15 cellular contexts compared by ENCODE assay signal in genomic region chr3:43695443-43695842, GRCh38. TPM values are rescaled to one million over a fixed set of nuclear protein-coding genes. Genes with fewer than 3 reads are reported as not detected.
DNase-seq lines count a peak whose midpoint lies in the region; ATAC-seq and TF ChIP-seq lines count a peak whose summit lies in the region.
"Had no signal": no experiment of that assay in that cellular context is flagged by ENCODE, and none has a peak within 500 bp of the region (broad histone marks: within the 10 kb centered on the region; RNA-seq: fewer than 3 reads in every experiment).

No MANE protein-coding gene starts in this region.

- no peaks in the 10 kb centered on the region for H3K27me3 ChIP-seq in subcutaneous abdominal adipose tissue (ENCODE audit: control insufficient read depth in 5 of 5, insufficient read depth in 4 of 5, low read length in 5 of 5)
- H3K27me3 ChIP-seq: adrenal gland, dorsolateral prefrontal cortex had no signal

- intact Hi-C loops in activated CD4-positive, alpha-beta T cell treated with anti-CD3 and anti-CD28 coated beads for 36 hours (cut with DNase I, micrococcal nuclease): loop anchor here in 1 of 2 experiments (10.0 kb wide), 2 partner anchors 891 to 1091 kb away; partner anchors contain the start of genes ACKR2, HIGD1A and NKTR

- H3K9ac ChIP-seq in subcutaneous abdominal adipose tissue (ENCODE audit: low read length in 5 of 5): peak overlapping the region in 1 of 5 donors; percentile 63

- peak overlapping the region; percentile 77 for H3K27ac ChIP-seq in subcutaneous abdominal adipose tissue (ENCODE audit: low read depth, low read length)
- H3K27ac ChIP-seq: adrenal gland had no signal

- CTCF ChIA-PET in activated CD4-positive, alpha-beta T cell treated with anti-CD3 and anti-CD28 coated beads for 36 hours (lab: Charles Lee): interaction anchor here (0.7 kb wide), 1 partner anchor 34 kb away, joined by 3 read pairs; no protein-coding TSS in a partner anchor

- H3K36me3 Mint-ChIP-seq in activated T-cell treated with anti-CD3 and anti-CD28 coated beads, Interleukin-2, amount 50 U/mL, for 72 hours (ENCODE audit: insufficient read depth in 2 of 2): peaks cover 2 to 4% of the 10 kb centered on the region in 2 donors
- H3K36me3 Mint-ChIP-seq in activated T-cell treated with anti-CD3 and anti-CD28 coated beads, Interleukin-2, amount 50 U/mL, for 4 hours (ENCODE audit: insufficient read depth): peaks cover 9% of the 10 kb centered on the region
- H3K36me3 Mint-ChIP-seq in activated CD4-positive, alpha-beta T cell treated with anti-CD3 and anti-CD28 coated beads for 36 hours (ENCODE audit: low read depth): peaks cover 6% of the 10 kb centered on the region

- peaks cover 46% of the 10 kb centered on the region for H3K4me1 Mint-ChIP-seq in activated T-cell treated with anti-CD3 and anti-CD28 coated beads, Interleukin-2, amount 50 U/mL, for 72 hours (ENCODE audit: low read depth)
- peaks cover 31% of the 10 kb centered on the region for H3K4me1 Mint-ChIP-seq in activated T-cell treated with anti-CD3 and anti-CD28 coated beads, Interleukin-2, amount 50 U/mL, for 4 hours (ENCODE audit: low read depth)
- H3K4me1 Mint-ChIP-seq in activated CD4-positive, alpha-beta T cell treated with anti-CD3 and anti-CD28 coated beads for 36 hours: peaks cover 41% of the 10 kb centered on the region

- no peak overlapping the region for H3K4me3 Mint-ChIP-seq in activated T-cell treated with anti-CD3 and anti-CD28 coated beads, Interleukin-2, amount 50 U/mL, for 72 hours
- no peak overlapping the region for H3K4me3 Mint-ChIP-seq in activated T-cell treated with anti-CD3 and anti-CD28 coated beads, Interleukin-2, amount 50 U/mL, for 4 hours
- no peak overlapping the region for H3K4me3 Mint-ChIP-seq in activated CD4-positive, alpha-beta T cell treated with anti-CD3 and anti-CD28 coated beads for 36 hours
- H3K4me3 Mint-ChIP-seq: activated B cell treated with CpG ODN at 0.5 μM for 24 hours, type B pancreatic cell had no signal

- no peak for ATAC-seq in activated T-cell treated with anti-CD3 and anti-CD28 coated beads, Interleukin-2, amount 50 U/mL, for 72 hours (replicated peaks in 1 of 2)
- no peak for ATAC-seq in activated T-cell treated with anti-CD3 and anti-CD28 coated beads, Interleukin-2, amount 50 U/mL, for 4 hours
- ATAC-seq in activated CD4-positive, alpha-beta T cell treated with anti-CD3 and anti-CD28 coated beads for 36 hours: no peak

- H3K36me3 ChIP-seq in subcutaneous abdominal adipose tissue (ENCODE audit: control insufficient read depth in 5 of 5, insufficient read depth in 5 of 5, low read length in 5 of 5): peaks cover 0 to 16% (median 7%) of the 10 kb centered on the region in 5 donors
- H3K36me3 ChIP-seq: adrenal gland had no signal

- no peaks in the 10 kb centered on the region for H3K9me3 Mint-ChIP-seq in activated T-cell treated with anti-CD3 and anti-CD28 coated beads, Interleukin-2, amount 50 U/mL, for 72 hours
- no peaks in the 10 kb centered on the region for H3K9me3 Mint-ChIP-seq in activated T-cell treated with anti-CD3 and anti-CD28 coated beads, Interleukin-2, amount 50 U/mL, for 4 hours
- H3K9me3 Mint-ChIP-seq in activated CD4-positive, alpha-beta T cell treated with anti-CD3 and anti-CD28 coated beads for 36 hours (ENCODE audit: low read depth): no peaks in the 10 kb centered on the region
- H3K9me3 Mint-ChIP-seq: activated B cell treated with CpG ODN at 0.5 μM for 24 hours, type B pancreatic cell had no signal

- peaks cover 2 to 56% (median 46%) of the 10 kb centered on the region in 5 donors for H3K4me1 ChIP-seq in subcutaneous abdominal adipose tissue (ENCODE audit: control insufficient read depth in 5 of 5, insufficient read depth in 5 of 5, low read length in 5 of 5)

- H3K4me3 ChIP-seq in fibroblast of mammary gland (ENCODE audit: control insufficient read depth, low read depth, low read length): no peak overlapping the region
- H3K4me3 ChIP-seq in subcutaneous abdominal adipose tissue (ENCODE audit: low read depth in 1 of 5, low read length in 5 of 5): no peak overlapping the region
- H3K4me3 ChIP-seq: adrenal gland, dorsolateral prefrontal cortex had no signal

- no peak for TF ChIP-seq CTCF in fibroblast of mammary gland (conservative IDR thresholded peaks at IDR 0.05; ENCODE audit: control insufficient read depth, insufficient read depth, low read depth, low read length)

- H3K27me3 Mint-ChIP-seq in activated T-cell treated with anti-CD3 and anti-CD28 coated beads, Interleukin-2, amount 50 U/mL, for 72 hours (ENCODE audit: low read depth): no peaks in the 10 kb centered on the region
- no peaks in the 10 kb centered on the region for H3K27me3 Mint-ChIP-seq in activated T-cell treated with anti-CD3 and anti-CD28 coated beads, Interleukin-2, amount 50 U/mL, for 4 hours (ENCODE audit: low read depth)
- no peaks in the 10 kb centered on the region for H3K27me3 Mint-ChIP-seq in activated CD4-positive, alpha-beta T cell treated with anti-CD3 and anti-CD28 coated beads for 36 hours
- H3K27me3 Mint-ChIP-seq: activated B cell treated with CpG ODN at 0.5 μM for 24 hours, type B pancreatic cell had no signal

- H3K9me3 ChIP-seq in subcutaneous abdominal adipose tissue (ENCODE audit: control insufficient read depth in 5 of 5, low read length in 5 of 5): no peaks in the 10 kb centered on the region
- H3K9me3 ChIP-seq: adrenal gland had no signal

- peak overlapping the region; percentile 58 for H3K27ac Mint-ChIP-seq in activated T-cell treated with anti-CD3 and anti-CD28 coated beads, Interleukin-2, amount 50 U/mL, for 72 hours
- no peak overlapping the region for H3K27ac Mint-ChIP-seq in activated CD4-positive, alpha-beta T cell treated with anti-CD3 and anti-CD28 coated beads for 36 hours
- H3K27ac Mint-ChIP-seq: activated B cell treated with CpG ODN at 0.5 μM for 24 hours, type B pancreatic cell had no signal

- DNase-seq in activated T-cell treated with anti-CD3 and anti-CD28 coated beads, Interleukin-2, amount 50 U/mL, for 72 hours: no peak
- no peak for DNase-seq in activated T-cell treated with anti-CD3 and anti-CD28 coated beads, Interleukin-2, amount 50 U/mL, for 4 hours
- peak; percentile 8 for DNase-seq in RPMI7951 (ENCODE audit: low read depth)
- DNase-seq in fibroblast of mammary gland (ENCODE audit: low read depth): peak; percentile 84
- no peak for DNase-seq in activated effector memory CD4-positive, alpha-beta T cell treated with anti-CD3 and anti-CD28 coated beads, Interleukin-2, amount 50 U/mL, for 16 hours
- no peak for DNase-seq in activated CD4-positive, alpha-beta T cell treated with anti-CD3 and anti-CD28 coated beads for 36 hours
- no peak for DNase-seq in stimulated activated naive CD4-positive, alpha-beta T cell (lab: John Stamatoyannopoulos, UW)
- DNase-seq: activated B cell treated with CpG ODN at 0.5 μM for 24 hours, DND-41, dorsolateral prefrontal cortex, NCI-H1694 treated with DMSO at 0.1 percent for 48 hours, NCI-H748 treated with DMSO at 0.1 percent for 48 hours had no signal

- POLR2A ChIA-PET in activated CD4-positive, alpha-beta T cell treated with anti-CD3 and anti-CD28 coated beads for 36 hours (lab: Charles Lee): no interaction called here

RNA-seq across cellular contexts. Expression of gene ABHD5, which starts 4.7 kb away (rescaled TPM):
- total RNA-seq in activated T-cell treated with anti-CD3 and anti-CD28 coated beads, Interleukin-2, amount 50 U/mL, for 72 hours: 10 to 100 TPM; 18.9 to 19.8 TPM
- total RNA-seq in activated T-cell treated with anti-CD3 and anti-CD28 coated beads, Interleukin-2, amount 50 U/mL, for 4 hours: 10 to 100 TPM; 15.4 to 16.8 (median 16.2) TPM
- 22.6 and 26.7 TPM in 2 replicates for total RNA-seq in RPMI7951 (2014; rRNA removed; shearing (Covaris generic))
- total RNA-seq in activated CD4-positive, alpha-beta T cell treated with anti-CD3 and anti-CD28 coated beads for 36 hours: 1 to 10 TPM; 8.6 to 9.8 TPM

Comparison
In these comparisons a context has a peak if more than half of its experiments do, and no peak if none do; other contexts are left out.
1. DNase-seq: peak in RPMI7951 (single experiment) and fibroblast of mammary gland (single experiment); none in activated T-cell treated with anti-CD3 and anti-CD28 coated beads, Interleukin-2, amount 50 U/mL, for 72 hours (0 of 2), activated T-cell treated with anti-CD3 and anti-CD28 coated beads, Interleukin-2, amount 50 U/mL, for 4 hours (single experiment), activated effector memory CD4-positive, alpha-beta T cell treated with anti-CD3 and anti-CD28 coated beads, Interleukin-2, amount 50 U/mL, for 16 hours (single experiment), activated CD4-positive, alpha-beta T cell treated with anti-CD3 and anti-CD28 coated beads for 36 hours (single experiment) and stimulated activated naive CD4-positive, alpha-beta T cell (0 of 6).